10 cellular contexts compared by ENCODE assay signal in the genomic region with DNA sequence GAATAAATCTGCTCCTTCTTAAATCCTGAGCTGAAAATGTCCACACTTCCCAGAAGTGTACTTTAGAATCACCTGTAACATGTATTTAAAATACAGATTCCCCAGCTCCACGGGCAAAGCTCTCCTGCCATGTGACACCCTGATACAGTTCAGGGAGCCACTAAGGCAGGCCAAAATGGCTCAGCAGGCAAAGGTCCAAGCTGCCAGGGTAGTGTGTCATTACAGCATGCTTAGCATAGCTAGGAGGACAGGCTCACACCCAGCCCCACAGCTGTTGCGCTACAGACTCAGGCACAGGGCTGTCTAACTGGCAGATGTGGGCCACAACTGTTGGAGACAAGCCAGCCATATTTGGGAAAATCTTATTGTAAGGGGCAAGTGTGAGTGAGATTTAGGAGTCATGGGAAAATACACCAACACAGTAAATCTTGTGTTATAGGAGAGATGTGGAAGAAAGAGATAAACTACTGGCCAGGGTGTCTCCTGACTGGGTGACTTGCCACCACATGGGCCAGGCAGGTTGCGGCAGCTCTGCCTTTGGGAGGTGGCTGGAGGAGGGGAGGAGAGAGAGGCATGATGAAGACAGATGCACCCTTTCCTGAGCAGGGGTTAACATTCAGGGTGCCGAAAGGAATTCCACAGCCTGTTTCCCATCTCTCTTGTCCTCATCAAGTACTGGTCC.
DNase-seq lines count a peak whose midpoint lies in the region; ATAC-seq, FAIRE-seq and TF ChIP-seq lines count a peak whose summit lies in the region.
"Had no signal": no experiment of that assay in that cellular context is flagged by ENCODE, and none has a peak within 500 bp of the region (broad histone marks: within the 10 kb centered on the region; RNA-seq: fewer than 3 reads in every experiment).

No MANE protein-coding gene starts in this region.

- H3K4me1 ChIP-seq in skeletal muscle tissue (ENCODE audit: control insufficient read depth in 3 of 3, insufficient read depth in 3 of 3, low read length in 3 of 3) = peaks cover 12 to 18% (median 12%) of the 10 kb centered on the region in 3 donors

- H3K27me3 ChIP-seq in skeletal muscle tissue (ENCODE audit: control insufficient read depth in 3 of 3, insufficient read depth in 3 of 3, low read length in 3 of 3) = no peaks in the 10 kb centered on the region

- TF ChIP-seq POLR2A in H54 (IDR thresholded peaks at IDR 0.05; ENCODE audit: low read depth, low read length) (no peak), GM12892 (IDR thresholded peaks at IDR 0.05; ENCODE audit: low read depth, low read length) (no peak)

- intact Hi-C loops in cardiac septum (cut with DNase I) (no loop called here), sciatic nerve (cut with DNase I) (no loop called here)

- no peak overlapping the region for H3K9ac ChIP-seq in skeletal muscle tissue (ENCODE audit: low read depth in 1 of 3, low read length in 3 of 3)
- H3K9ac ChIP-seq: parathyroid adenoma had no signal

- FAIRE-seq in H54 (lab: Jason Lieb, UNC) (peak; percentile 81), GM12892 (lab: Jason Lieb, UNC) (no peak)

- peak overlapping the region; percentile 24 for H3K27ac ChIP-seq in skeletal muscle tissue (ENCODE audit: low read depth, low read length)
- H3K27ac ChIP-seq: parathyroid adenoma had no signal

- ATAC-seq in HG03135 (IDR thresholded peaks at IDR 0.05; ENCODE audit: unreplicated experiment) = no peak
- no peak for ATAC-seq in sciatic nerve
- no peak for ATAC-seq in GM18907 (IDR thresholded peaks at IDR 0.05; ENCODE audit: unreplicated experiment)

- peak; percentile 37 for DNase-seq in H54 (ENCODE audit: insufficient read length, low spot score)
- DNase-seq in SW 1271 (lab: John Stamatoyannopoulos, UW) = peak; percentile 10 to 15
- peak; percentile 78 for DNase-seq in cardiac septum (ENCODE audit: low spot score)
- DNase-seq in GM12892 (ENCODE audit: insufficient read length) = no peak
- DNase-seq in sciatic nerve (ENCODE audit: low spot score) = no peak
- DNase-seq: NCI-H187 had no signal

- H3K36me3 ChIP-seq in skeletal muscle tissue (ENCODE audit: control insufficient read depth in 3 of 3, insufficient read depth in 3 of 3, low read length in 3 of 3) = no peaks in the 10 kb centered on the region

- no peak overlapping the region for H3K4me3 ChIP-seq in skeletal muscle tissue (ENCODE audit: low read length in 3 of 3)

- no peaks in the 10 kb centered on the region for H3K9me3 ChIP-seq in skeletal muscle tissue (ENCODE audit: control insufficient read depth in 3 of 3, low read length in 3 of 3)

Comparison
In these comparisons a context has a peak if more than half of its experiments do, and no peak if none do; other contexts are left out.
1. DNase-seq: peak in H54 (single experiment), SW 1271 (2 of 2) and cardiac septum (single experiment); none in GM12892 (single experiment) and sciatic nerve (single experiment).